ENCODE assay signal across 8 cellular contexts in genomic region chr1:145858937-145859490, GRCh38. TPM values are rescaled to one million over a fixed set of nuclear protein-coding genes. Genes with fewer than 3 reads are reported as not detected.
DNase-seq lines count a peak whose midpoint lies in the region; TF ChIP-seq lines count a peak whose summit lies in the region.

PIAS3 (minus strand) TSS chr1:145859081; CDS start chr1:145858990, 91 bp downstream.

- H3K36me3 ChIP-seq in H7 (replicated peaks; ENCODE audit: control insufficient read depth, insufficient read depth, low read length) (peaks cover 14% of the 10 kb centered on the region), stomach (peaks cover 26 to 29% (median 28%) of the 10 kb centered on the region in 4 donors)

- TF ChIP-seq EP300 in stomach (IDR thresholded peaks at IDR 0.05): no peak

- peaks cover 12% of the 10 kb centered on the region for H3K4me1 Mint-ChIP-seq in neural crest cell

- peaks cover 25 to 31% (median 28%) of the 10 kb centered on the region in 4 donors for H3K4me1 ChIP-seq in stomach

- peak within 1 kb of the TSS; percentile 93 for H3K27ac Mint-ChIP-seq in neural crest cell (ENCODE audit: unreplicated experiment)

- no peaks in the 10 kb centered on the region for H3K9me3 ChIP-seq in stomach

- TF ChIP-seq CTCF in neural crest cell (conservative IDR thresholded peaks at IDR 0.05): no peak
- no peak for TF ChIP-seq CTCF in stomach (IDR thresholded peaks at IDR 0.05)

- no peaks in the 10 kb centered on the region for H3K9me3 Mint-ChIP-seq in neural crest cell

- peak in 1 of 4 donors; percentile 77 for TF ChIP-seq POLR2A in stomach (IDR thresholded peaks at IDR 0.05)

- peaks cover 10% of the 10 kb centered on the region for H3K27me3 Mint-ChIP-seq in neural crest cell (ENCODE audit: low read depth)

- H3K27me3 ChIP-seq in H7 (ENCODE audit: control insufficient read depth, insufficient read depth, low read length) (peaks cover 3% of the 10 kb centered on the region; the same call in 1 of the 2 replicates), stomach (no peaks in the 10 kb centered on the region)

- peak within 1 kb of the TSS; percentile 90 for H3K4me3 ChIP-seq in H7 (ENCODE audit: insufficient read depth, low read depth, low read length)
- peak within 1 kb of the TSS; percentile 76 to 96 (median 90) for H3K4me3 ChIP-seq in stomach

- intact Hi-C loops in stomach (cut with DNase I; ENCODE audit: low total_unique reads): no loop called here

- H3K27ac ChIP-seq in stomach: peak within 1 kb of the TSS; percentile 85 to 96 (median 95)

- WGBS in stomach, 5 donors: 0 to 1% (median 1%) methylated on average over 30 to 36 of the region's 36 CpGs

- DNase-seq in ELR (ENCODE audit: low read depth): peak; percentile 97
- peak; percentile 99 for DNase-seq in H7
- peak; percentile 92 for DNase-seq in M059J (ENCODE audit: low read depth)
- peak; percentile 92 for DNase-seq in SHP77 treated with DMSO at 0.1 percent for 48 hours (lab: John Stamatoyannopoulos, UW)
- peak; percentile 71 for DNase-seq in activated gamma-delta T cell (lab: John Stamatoyannopoulos, UW)
- DNase-seq in fibroblast of the conjunctiva (ENCODE audit: low read depth): peak; percentile 90
- DNase-seq in neural crest cell (ENCODE audit: low read depth, low spot score): peak; percentile 93
- DNase-seq in stomach: peak; percentile 97

- peak within 1 kb of the TSS; percentile 97 for H3K4me3 Mint-ChIP-seq in neural crest cell

- peaks cover 18% of the 10 kb centered on the region for H3K36me3 Mint-ChIP-seq in neural crest cell (ENCODE audit: low read depth)

RNA-seq across cellular contexts. Expression of gene PIAS3, which starts in this region (rescaled TPM):
- total RNA-seq in H7 (2014; rRNA removed; shearing (Covaris generic)): 27.0 and 27.4 TPM in 2 replicates
- 31.5 and 36.6 TPM in 2 replicates for total RNA-seq in M059J (2014; rRNA removed; shearing (Covaris generic))
- 35.1 and 38.7 TPM in 2 replicates for total RNA-seq in neural crest cell
- 10 to 100 TPM in 4 of 5 donors, 1 to 10 TPM in 1; 4.1 to 65.9 (median 29.0) TPM for total RNA-seq in stomach
- polyA plus RNA-seq in stomach: 10 to 100 TPM; 11.8 to 28.9 (median 19.2) TPM

Comparison
In these comparisons a context has a peak if more than half of its experiments do, and no peak if none do; other contexts are left out.
1. Peak in every context shown above with its lines: DNase-seq, H3K4me3 ChIP-seq and H3K27ac ChIP-seq.